8 cellular contexts compared by ENCODE assay signal in genomic region chr7:35985126-35985754, GRCh38.
DNase-seq lines count a peak whose midpoint lies in the region; ATAC-seq and TF ChIP-seq lines count a peak whose summit lies in the region.

No MANE protein-coding gene starts in this region.

- H3K4ac ChIP-seq in trophoblast cell (ENCODE audit: low read depth, low read length): no peak overlapping the region

- H3K9me3 Mint-ChIP-seq in GM23338 (no peaks in the 10 kb centered on the region), glutamatergic neuron (ENCODE audit: unreplicated experiment) (no peaks in the 10 kb centered on the region)

- peak; percentile 87 to 98 for TF ChIP-seq CTCF in GM23338 (conservative IDR thresholded peaks at IDR 0.05; ENCODE audit: low read depth in 2 of 2)
- peak; percentile 85 for TF ChIP-seq CTCF in glutamatergic neuron (IDR thresholded peaks at IDR 0.05; ENCODE audit: partially characterized antibody, unreplicated experiment)
- peak; percentile 95 for TF ChIP-seq CTCF in upper lobe of right lung (IDR thresholded peaks at IDR 0.05)

- no peak overlapping the region for H2AK5ac ChIP-seq in trophoblast cell (ENCODE audit: low read length)

- intact Hi-C loops in upper lobe of right lung (cut with DNase I): loop anchor here (5.0 kb wide), 1 partner anchor 312 kb away; no protein-coding TSS in a partner anchor

- no peak overlapping the region for H3K23ac ChIP-seq in trophoblast cell (ENCODE audit: low read length)

- no peaks in the 10 kb centered on the region for H3F3A ChIP-seq in GM23338 (replicated peaks; ENCODE audit: low read depth)

- peaks cover 4% of the 10 kb centered on the region for H3K79me1 ChIP-seq in trophoblast cell (ENCODE audit: low read length)

- H3K4me1 ChIP-seq in GM23338 (ENCODE audit: insufficient read depth) (no peaks in the 10 kb centered on the region), trophoblast cell (ENCODE audit: control insufficient read depth in 1 of 2, insufficient read depth in 2 of 2, low read length in 2 of 2) (peaks cover 9 to 16% of the 10 kb centered on the region in 2 experiments), upper lobe of right lung (no peaks in the 10 kb centered on the region)

- H3K9me2 ChIP-seq in GM23338 (ENCODE audit: insufficient read depth): no peaks in the 10 kb centered on the region

- no peak overlapping the region for H3K4me3 ChIP-seq in GM23338
- H3K4me3 ChIP-seq in trophoblast cell (ENCODE audit: low read depth, low read length): no peak overlapping the region
- H3K4me3 ChIP-seq in upper lobe of right lung: no peak overlapping the region

- no peak overlapping the region for H3K9ac ChIP-seq in trophoblast cell (ENCODE audit: low read length)

- WGBS in trophoblast cell (ENCODE audit: extremely low coverage, insufficient coverage, insufficient read length): no CpG with 5 or more reads among the region's 7 CpGs

- H2BK120ac ChIP-seq in trophoblast cell (ENCODE audit: insufficient read depth, low read length, poor library complexity): no peak overlapping the region

- H3K27me3 Mint-ChIP-seq in GM23338 (ENCODE audit: insufficient read depth, low read depth, poor library complexity) (peaks cover 4% of the 10 kb centered on the region), glutamatergic neuron (ENCODE audit: unreplicated experiment) (peaks cover 5% of the 10 kb centered on the region)

- no peak overlapping the region for H3K18ac ChIP-seq in trophoblast cell (ENCODE audit: low read length)

- no peak overlapping the region for H2BK5ac ChIP-seq in trophoblast cell (ENCODE audit: low read depth, low read length, poor library complexity)

- H3K27ac Mint-ChIP-seq in GM23338 (no peak overlapping the region), glutamatergic neuron (ENCODE audit: unreplicated experiment) (no peak overlapping the region)

- no peak overlapping the region for H4K8ac ChIP-seq in trophoblast cell (ENCODE audit: low read depth, low read length)

- H4K20me1 ChIP-seq in GM23338 (replicated peaks; ENCODE audit: insufficient read depth): no peaks in the 10 kb centered on the region

- ATAC-seq in GM23338: peak; percentile 99
- ATAC-seq in upper lobe of right lung: peak; percentile 96

- H3K36me3 ChIP-seq in GM23338 (ENCODE audit: insufficient read depth) (no peaks in the 10 kb centered on the region), trophoblast cell (ENCODE audit: control insufficient read depth in 1 of 2, insufficient read depth in 2 of 2, low read length in 2 of 2) (no peaks in the 10 kb centered on the region), upper lobe of right lung (no peaks in the 10 kb centered on the region)

- H3K27ac ChIP-seq in GM23338 (ENCODE audit: low read depth) (no peak overlapping the region), trophoblast cell (ENCODE audit: low read depth, low read length) (no peak overlapping the region), upper lobe of right lung (no peak overlapping the region)

- no peak overlapping the region for H4K91ac ChIP-seq in trophoblast cell (ENCODE audit: low read depth, low read length)

- no peaks in the 10 kb centered on the region for H3K27me3 ChIP-seq in GM23338 (ENCODE audit: insufficient read depth)
- no peaks in the 10 kb centered on the region for H3K27me3 ChIP-seq in trophoblast cell (ENCODE audit: insufficient read depth, low read length)
- H3K27me3 ChIP-seq in upper lobe of right lung: no peaks in the 10 kb centered on the region

- H3K4me2 ChIP-seq in GM23338 (no peak overlapping the region), trophoblast cell (ENCODE audit: low read length) (no peak overlapping the region)

- H3K4me3 Mint-ChIP-seq in GM23338 (no peak overlapping the region), glutamatergic neuron (ENCODE audit: unreplicated experiment) (no peak overlapping the region)

- peak; percentile 87 for DNase-seq in Daoy (ENCODE audit: low read depth)
- peak; percentile 82 for DNase-seq in GM23338 (ENCODE audit: low spot score)
- DNase-seq in LoVo (ENCODE audit: low spot score): peak; percentile 80
- DNase-seq in SK-MEL-5 (ENCODE audit: low read depth, low spot score): peak; percentile 87
- DNase-seq in activated gamma-delta T cell treated with anti-CD3 and anti-CD28 coated beads, Interleukin-2, amount 50 U/mL, for 16 hours (ENCODE audit: low read depth): peak; percentile 57
- DNase-seq in glutamatergic neuron: peak; percentile 84
- DNase-seq in trophoblast cell: peak; percentile 61 to 79
- peak; percentile 89 for DNase-seq in upper lobe of right lung

- H3K9me3 ChIP-seq in trophoblast cell (ENCODE audit: insufficient read depth, low read depth, low read length) (peaks cover 2% of the 10 kb centered on the region), upper lobe of right lung (no peaks in the 10 kb centered on the region)

- no peaks in the 10 kb centered on the region for H3K79me2 ChIP-seq in GM23338 (replicated peaks; ENCODE audit: insufficient read depth)
- H3K79me2 ChIP-seq in trophoblast cell (ENCODE audit: control insufficient read depth, insufficient read depth, low read length, poor library complexity): no peaks in the 10 kb centered on the region

- H2AFZ ChIP-seq in GM23338: peak overlapping the region; percentile 87; the same call in 1 of the 2 replicates
- no peak overlapping the region for H2AFZ ChIP-seq in trophoblast cell (ENCODE audit: insufficient read depth, low read length, poor library complexity)

- no peak overlapping the region for H4K12ac ChIP-seq in trophoblast cell (ENCODE audit: low read depth, low read length)

- in situ Hi-C loops in SK-MEL-5 (cut with HindIII; ENCODE audit: low pct_unique_long_range_greater_than_20kb, low sequenced_read_pairs): loop anchor here (25.0 kb wide), 1 partner anchor 327 kb away; no protein-coding TSS in a partner anchor

- H3K4me1 Mint-ChIP-seq in GM23338 (peaks cover 3% of the 10 kb centered on the region; the same call in 2 of the 3 replicates), glutamatergic neuron (ENCODE audit: low read depth, unreplicated experiment) (peaks cover 19% of the 10 kb centered on the region)

- H2BK12ac ChIP-seq in trophoblast cell (ENCODE audit: low read length): no peak overlapping the region

- no peak overlapping the region for H3K14ac ChIP-seq in trophoblast cell (ENCODE audit: low read length)

- H3K36me3 Mint-ChIP-seq in GM23338 (ENCODE audit: low read depth) (no peaks in the 10 kb centered on the region), glutamatergic neuron (ENCODE audit: unreplicated experiment) (no peaks in the 10 kb centered on the region)

TF ChIP-seq in GM23338, 12 proteins besides CTCF, POLR2A, EP300 and RAD21:
- no peak for TF ChIP-seq ZNF114 (CRISPR knock-in tag; IDR thresholded peaks at IDR 0.05)
- TF ChIP-seq REST (IDR thresholded peaks at IDR 0.05; ENCODE audit: unreplicated experiment): no peak
